Comparison of ENCODE assay signal across 24 cellular contexts in genomic region chr17:43092891-43093290, GRCh38. TPM values are rescaled to one million over a fixed set of nuclear protein-coding genes. Genes with fewer than 3 reads are reported as not detected.
DNase-seq lines count a peak whose midpoint lies in the region; ATAC-seq and TF ChIP-seq lines count a peak whose summit lies in the region.
"Had no signal": no experiment of that assay in that cellular context is flagged by ENCODE, and none has a peak within 500 bp of the region (broad histone marks: within the 10 kb centered on the region; RNA-seq: fewer than 3 reads in every experiment).

No MANE protein-coding gene starts in this region.

- H3K4me2 ChIP-seq in hepatocyte, result peak overlapping the region; percentile 31
- H3K4me2 ChIP-seq: SK-N-SH had no signal

- WGBS in hepatocyte (ENCODE audit: low lambda C conversion rate, missing lambda C conversion rate), result 79% methylated on average over 4 of the region's 4 CpGs
- WGBS in aorta, 2 donors, result 3 to 4% methylated on average over 4 of the region's 4 CpGs

- no peak overlapping the region for H3K4me3 ChIP-seq in astrocyte of the spinal cord (ENCODE audit: low read depth, low read length)
- no peak overlapping the region for H3K4me3 ChIP-seq in hepatocyte
- peak overlapping the region in 1 of 2 donors; percentile 11 for H3K4me3 ChIP-seq in aorta (ENCODE audit: low read length in 2 of 2)
- H3K4me3 ChIP-seq in mucosa of descending colon, result no peak overlapping the region
- H3K4me3 ChIP-seq: lower lobe of right lung, right atrium auricular region, suprapubic skin had no signal

- DNase-seq in GM04504 (ENCODE audit: low read depth) (peak; percentile 11), astrocyte of the spinal cord (ENCODE audit: low read depth, low spot score) (peak; percentile 24), hepatocyte (ENCODE audit: low spot score) (no peak), aorta (no peak), mucosa of descending colon (no peak), NCI-H446 treated with DMSO at 0.1 percent for 48 hours (lab: John Stamatoyannopoulos, UW) (no peak)
- DNase-seq: activated CD4-positive, alpha-beta T cell treated with anti-CD3 and anti-CD28 coated beads, Interleukin-2, amount 50 U/mL, for 4 hours; activated naive CD4-positive, alpha-beta T cell; activated T-cell treated with anti-CD3 and anti-CD28 coated beads, Interleukin-2, amount 50 U/mL, for 1 hour; anterior cingulate cortex; BE2C; Caco-2; EL; HFFc6; hypothalamus; lower lobe of right lung; NCI-H2171 treated with DMSO at 0.1 percent for 48 hours; NCI-H526 treated with DMSO at 0.1 percent for 48 hours; RPMI8226; SK-N-SH; WERI-Rb-1 had no signal

- no peaks in the 10 kb centered on the region for H3K9me3 ChIP-seq in hepatocyte (ENCODE audit: low read depth)
- no peaks in the 10 kb centered on the region for H3K9me3 ChIP-seq in aorta (ENCODE audit: control insufficient read depth, low read length)
- no peaks in the 10 kb centered on the region for H3K9me3 ChIP-seq in mucosa of descending colon
- H3K9me3 ChIP-seq: BE2C, Caco-2, lower lobe of right lung, right atrium auricular region, SK-N-SH, suprapubic skin had no signal

- H3K27me3 ChIP-seq in hepatocyte, result no peaks in the 10 kb centered on the region
- H3K27me3 ChIP-seq in aorta (ENCODE audit: control insufficient read depth in 1 of 2, insufficient read depth in 2 of 2, low read length in 1 of 2), result no peaks in the 10 kb centered on the region
- H3K27me3 ChIP-seq: BE2C, right atrium auricular region, suprapubic skin had no signal

- no peaks in the 10 kb centered on the region for H3K9me2 ChIP-seq in hepatocyte (replicated peaks; ENCODE audit: insufficient read depth)
- H3K9me2 ChIP-seq: SK-N-SH had no signal

- no peaks in the 10 kb centered on the region for H3K79me2 ChIP-seq in hepatocyte

- H3K36me3 ChIP-seq in hepatocyte (replicated peaks; ENCODE audit: insufficient read depth, low read depth), result no peaks in the 10 kb centered on the region
- no peaks in the 10 kb centered on the region for H3K36me3 ChIP-seq in aorta (ENCODE audit: control insufficient read depth in 1 of 2, insufficient read depth in 2 of 2, low read length in 1 of 2)
- no peaks in the 10 kb centered on the region for H3K36me3 ChIP-seq in mucosa of descending colon (ENCODE audit: low read depth)
- H3K36me3 ChIP-seq: right atrium auricular region, suprapubic skin had no signal

- intact Hi-C loops in aorta (cut with DNase I), result loop anchor here in 1 of 2 donors (5.0 to 10.0 kb wide), 2 partner anchors 66 to 82 kb away; partner anchors contain the start of genes NBR1 and RND2
- intact Hi-C loops in mucosa of descending colon (cut with DNase I, micrococcal nuclease), result no loop called here

- H4K20me1 ChIP-seq in hepatocyte (ENCODE audit: insufficient read depth, poor library complexity, severe bottlenecking), result no peaks in the 10 kb centered on the region

- H3K27ac ChIP-seq in hepatocyte, result no peak overlapping the region
- H3K27ac ChIP-seq in aorta (ENCODE audit: low read depth in 1 of 2, low read length in 2 of 2), result peak overlapping the region in 1 of 2 donors; percentile 36
- H3K27ac ChIP-seq: lower lobe of right lung, right atrium auricular region, suprapubic skin, WERI-Rb-1 had no signal

- in situ Hi-C loops in astrocyte of the spinal cord (cut with HindIII; ENCODE audit: low sequenced_read_pairs), result no loop called here

- ATAC-seq in aorta (ENCODE audit: low FRiP score) (peak; percentile 19), mucosa of descending colon (no peak), HG02610 (IDR thresholded peaks at IDR 0.05; ENCODE audit: unreplicated experiment) (no peak)
- ATAC-seq: lower lobe of right lung had no signal

- no peak for TF ChIP-seq CTCF in astrocyte of the spinal cord (IDR thresholded peaks at IDR 0.05; ENCODE audit: low read depth, low read length)
- TF ChIP-seq CTCF in hepatocyte (IDR thresholded peaks at IDR 0.05; ENCODE audit: poor library complexity), result no peak
- no peak for TF ChIP-seq CTCF in mucosa of descending colon (IDR thresholded peaks at IDR 0.05)

- H3K4me1 ChIP-seq in hepatocyte (ENCODE audit: insufficient read depth), result no peaks in the 10 kb centered on the region
- H3K4me1 ChIP-seq in aorta (ENCODE audit: control insufficient read depth in 1 of 2, insufficient read depth in 2 of 2, low read length in 2 of 2), result peaks cover 2 to 18% of the 10 kb centered on the region in 2 donors
- H3K4me1 ChIP-seq in mucosa of descending colon (ENCODE audit: low read depth), result no peaks in the 10 kb centered on the region
- H3K4me1 ChIP-seq: Caco-2, lower lobe of right lung, right atrium auricular region, suprapubic skin had no signal

- no peak overlapping the region for H2AFZ ChIP-seq in hepatocyte

RNA-seq across cellular contexts. Expression of gene BRCA1, which starts 32.3 kb away (rescaled TPM):
- 4.8 and 8.0 TPM in 2 replicates for total RNA-seq in hepatocyte
- 6.2 and 7.0 TPM in 2 replicates for polyA plus RNA-seq in hepatocyte
- 1 to 10 TPM; 4.3 to 6.6 TPM for total RNA-seq in aorta
- polyA plus RNA-seq in aorta, result 1 to 10 TPM in 1 of 2 donors, under 1 TPM in 1; 0.38 to 2.1 TPM
- 10 to 100 TPM in 2 of 3 donors, 1 to 10 TPM in 1; 8.8 to 17.4 (median 10.3) TPM for total RNA-seq in mucosa of descending colon

Comparison
In these comparisons a context has a peak if more than half of its experiments do, and no peak if none do; other contexts are left out.
1. DNase-seq: peak in GM04504 (single experiment) and astrocyte of the spinal cord (single experiment); none in hepatocyte (single experiment), aorta (0 of 2), mucosa of descending colon (0 of 3) and NCI-H446 treated with DMSO at 0.1 percent for 48 hours (single experiment).